ENCODE assay signal across 16 cellular contexts in genomic region chr12:51008329-51008728, GRCh38. TPM values are rescaled to one million over a fixed set of nuclear protein-coding genes. Genes with fewer than 3 reads are reported as not detected.
A peak's percentile ranks its signal among the peaks of the same experiment; 100 is the strongest.
DNase-seq lines count a peak whose midpoint lies in the region; ATAC-seq and TF ChIP-seq lines count a peak whose summit lies in the region.
"Had no signal": no experiment of that assay in that cellular context is flagged by ENCODE, and none has a peak within 500 bp of the region (broad histone marks: within the 10 kb centered on the region; RNA-seq: fewer than 3 reads in every experiment).

No MANE protein-coding gene starts in this region.

- no peak overlapping the region for H3K4me3 ChIP-seq in osteoblast (ENCODE audit: insufficient read depth, low read length)
- H3K4me3 ChIP-seq in thoracic aorta, result peak overlapping the region; percentile 49
- H3K4me3 ChIP-seq: esophagus squamous epithelium, GM23248, transverse colon had no signal

- no peak for ATAC-seq in thoracic aorta (ENCODE audit: insufficient number of reproducible peaks, low FRiP score, low read depth)

- H3K4me3 Mint-ChIP-seq in activated CD4-positive, alpha-beta memory T cell treated with anti-CD3 and anti-CD28 coated beads for 36 hours, result no peak overlapping the region
- H3K4me3 Mint-ChIP-seq in activated CD4-positive, alpha-beta memory T cell treated with anti-CD3 and anti-CD28 coated beads, Interleukin-2, amount 10 ng/mL, durations not matched to agents 7 days and 5 days, result no peak overlapping the region

- peaks cover 7% of the 10 kb centered on the region for H4K20me1 ChIP-seq in osteoblast (ENCODE audit: insufficient read depth, low read length)

- H3K4me1 ChIP-seq in osteoblast (ENCODE audit: insufficient read depth, low read length) (peaks cover 10% of the 10 kb centered on the region), thoracic aorta (ENCODE audit: control insufficient read depth in 1 of 2, low read depth in 2 of 2) (peaks cover 27 to 35% of the 10 kb centered on the region in 2 donors)

- peaks cover 42% of the 10 kb centered on the region for H3K4me1 Mint-ChIP-seq in activated CD4-positive, alpha-beta memory T cell treated with anti-CD3 and anti-CD28 coated beads for 36 hours (ENCODE audit: low read depth)
- peaks cover 22% of the 10 kb centered on the region for H3K4me1 Mint-ChIP-seq in activated CD4-positive, alpha-beta memory T cell treated with anti-CD3 and anti-CD28 coated beads, Interleukin-2, amount 10 ng/mL, durations not matched to agents 7 days and 5 days

- H3K27me3 ChIP-seq in osteoblast (ENCODE audit: insufficient read depth, low read length), result no peaks in the 10 kb centered on the region
- no peaks in the 10 kb centered on the region for H3K27me3 ChIP-seq in thoracic aorta (replicated peaks; ENCODE audit: insufficient read depth)
- H3K27me3 ChIP-seq: esophagus squamous epithelium, transverse colon had no signal

- H3K9me3 ChIP-seq in osteoblast (ENCODE audit: low read depth, low read length) (no peaks in the 10 kb centered on the region), thoracic aorta (no peaks in the 10 kb centered on the region)
- H3K9me3 ChIP-seq: esophagus squamous epithelium, SK-N-SH, transverse colon had no signal

- H3K36me3 Mint-ChIP-seq in activated CD4-positive, alpha-beta memory T cell treated with anti-CD3 and anti-CD28 coated beads for 36 hours, result peaks cover 28% of the 10 kb centered on the region
- peaks cover 31% of the 10 kb centered on the region for H3K36me3 Mint-ChIP-seq in activated CD4-positive, alpha-beta memory T cell treated with anti-CD3 and anti-CD28 coated beads, Interleukin-2, amount 10 ng/mL, durations not matched to agents 7 days and 5 days (ENCODE audit: low read depth)

- CTCF ChIA-PET in activated CD4-positive, alpha-beta memory T cell treated with anti-CD3 and anti-CD28 coated beads for 36 hours (lab: Charles Lee), result interaction anchor here (1.0 to 2.0 kb wide), 4 partner anchors 17 to 243 kb away, joined by 3 to 7 read pairs (median 6); partner anchors contain the start of gene SLC11A2
- CTCF ChIA-PET in activated CD4-positive, alpha-beta memory T cell treated with anti-CD3 and anti-CD28 coated beads, Interleukin-2, amount 10 ng/mL, durations not matched to agents 7 days and 5 days (lab: Charles Lee), result interaction anchor here (1.4 kb wide), 1 partner anchor 243 kb away, joined by 3 read pairs; no protein-coding TSS in a partner anchor

- peaks cover 61% of the 10 kb centered on the region for H3K79me2 ChIP-seq in osteoblast (ENCODE audit: insufficient read depth, low read length)

- DNase-seq in activated CD4-positive, alpha-beta memory T cell treated with anti-CD3 and anti-CD28 coated beads for 36 hours, result no peak
- DNase-seq in activated CD4-positive, alpha-beta memory T cell treated with anti-CD3 and anti-CD28 coated beads, Interleukin-2, amount 10 ng/mL, durations not matched to agents 7 days and 5 days, result no peak
- DNase-seq in osteoblast (ENCODE audit: insufficient read length, low spot score, missing footprints) (no peak), thoracic aorta (ENCODE audit: low spot score) (no peak), NCI-H1694 (lab: John Stamatoyannopoulos, UW) (no peak), anterior cingulate cortex (lab: John Stamatoyannopoulos, UW) (no peak)
- no peak for DNase-seq in activated CD4-positive, alpha-beta T cell treated with anti-CD3 and anti-CD28 coated beads, Interleukin-2, amount 50 U/mL, for 48 hours
- DNase-seq: 8988T, dermis blood vessel endothelial cell, esophagus squamous epithelium, GM23248, NCI-H2081, SK-N-SH had no signal

- no peak for TF ChIP-seq CTCF in osteoblast (IDR thresholded peaks at IDR 0.05; ENCODE audit: extremely low read depth, low read depth, low read length)
- TF ChIP-seq CTCF in thoracic aorta (IDR thresholded peaks at IDR 0.05), result no peak

- H3K27ac Mint-ChIP-seq in activated CD4-positive, alpha-beta memory T cell treated with anti-CD3 and anti-CD28 coated beads for 36 hours, result peak overlapping the region; percentile 34
- H3K27ac Mint-ChIP-seq in activated CD4-positive, alpha-beta memory T cell treated with anti-CD3 and anti-CD28 coated beads, Interleukin-2, amount 10 ng/mL, durations not matched to agents 7 days and 5 days, result no peak overlapping the region

- intact Hi-C loops in activated CD4-positive, alpha-beta memory T cell treated with anti-CD3 and anti-CD28 coated beads for 36 hours (cut with micrococcal nuclease), result no loop called here

- no peak overlapping the region for H2AFZ ChIP-seq in osteoblast (ENCODE audit: low read length)
- H2AFZ ChIP-seq: GM23248 had no signal

- H3K4me2 ChIP-seq in osteoblast (ENCODE audit: insufficient read depth, low read length), result no peak overlapping the region
- H3K4me2 ChIP-seq: SK-N-SH had no signal

- no peaks in the 10 kb centered on the region for H3K27me3 Mint-ChIP-seq in activated CD4-positive, alpha-beta memory T cell treated with anti-CD3 and anti-CD28 coated beads for 36 hours
- H3K27me3 Mint-ChIP-seq in activated CD4-positive, alpha-beta memory T cell treated with anti-CD3 and anti-CD28 coated beads, Interleukin-2, amount 10 ng/mL, durations not matched to agents 7 days and 5 days, result no peaks in the 10 kb centered on the region

- H3K36me3 ChIP-seq in osteoblast (ENCODE audit: insufficient read depth, low read length) (peaks cover 40% of the 10 kb centered on the region), thoracic aorta (peaks cover 13% of the 10 kb centered on the region)

- POLR2A ChIA-PET in activated CD4-positive, alpha-beta memory T cell treated with anti-CD3 and anti-CD28 coated beads for 36 hours (lab: Charles Lee), result interaction anchor here (1.3 to 1.4 kb wide), 2 partner anchors 16 to 18 kb away, joined by 5 to 8 read pairs; partner anchors contain the start of gene SLC11A2
- POLR2A ChIA-PET in activated CD4-positive, alpha-beta memory T cell treated with anti-CD3 and anti-CD28 coated beads, Interleukin-2, amount 10 ng/mL, durations not matched to agents 7 days and 5 days (lab: Charles Lee), result interaction anchor here (3.8 kb wide), 1 partner anchor 18 kb away, joined by 22 read pairs; the partner anchor contains the start of gene SLC11A2

- H3K27ac ChIP-seq in angular gyrus (ENCODE audit: low read depth, low read length), result peak overlapping the region; percentile 63
- H3K27ac ChIP-seq in osteoblast (ENCODE audit: low read depth, low read length), result peak overlapping the region; percentile 71
- peak overlapping the region; percentile 30 to 60 for H3K27ac ChIP-seq in thoracic aorta
- H3K27ac ChIP-seq: GM23248 had no signal

- H3K9me3 Mint-ChIP-seq in activated CD4-positive, alpha-beta memory T cell treated with anti-CD3 and anti-CD28 coated beads for 36 hours, result no peaks in the 10 kb centered on the region
- no peaks in the 10 kb centered on the region for H3K9me3 Mint-ChIP-seq in activated CD4-positive, alpha-beta memory T cell treated with anti-CD3 and anti-CD28 coated beads, Interleukin-2, amount 10 ng/mL, durations not matched to agents 7 days and 5 days
- H3K9me3 Mint-ChIP-seq: activated naive CD4-positive, alpha-beta T cell treated with anti-CD3 and anti-CD28 coated beads for 36 hours had no signal

RNA-seq across cellular contexts. Expression of gene SLC11A2, which starts 17.9 kb away (rescaled TPM):
- 10 to 100 TPM; 41.4 to 41.6 TPM for total RNA-seq in activated CD4-positive, alpha-beta memory T cell treated with anti-CD3 and anti-CD28 coated beads for 36 hours
- 10 to 100 TPM; 35.0 to 36.4 TPM for total RNA-seq in activated CD4-positive, alpha-beta memory T cell treated with anti-CD3 and anti-CD28 coated beads, Interleukin-2, amount 10 ng/mL, durations not matched to agents 7 days and 5 days
- total RNA-seq in osteoblast (64.4 and 80.7 TPM in 2 replicates), thoracic aorta (10 to 100 TPM; 61.6 to 82.3 TPM)

RNA-seq across cellular contexts. Expression of gene LETMD1, which starts 39.8 kb away (rescaled TPM):
- 10 to 100 TPM; 79.8 to 84.0 TPM for total RNA-seq in activated CD4-positive, alpha-beta memory T cell treated with anti-CD3 and anti-CD28 coated beads for 36 hours
- 10 to 100 TPM; 92.1 to 93.9 TPM for total RNA-seq in activated CD4-positive, alpha-beta memory T cell treated with anti-CD3 and anti-CD28 coated beads, Interleukin-2, amount 10 ng/mL, durations not matched to agents 7 days and 5 days
- 54.8 and 56.1 TPM in 2 replicates for total RNA-seq in osteoblast
- total RNA-seq in thoracic aorta, result 10 to 100 TPM; 42.4 to 52.1 TPM

RNA-seq across cellular contexts. Expression of gene HIGD1C, which starts 56.0 kb away (rescaled TPM):
- not detected for total RNA-seq in activated CD4-positive, alpha-beta memory T cell treated with anti-CD3 and anti-CD28 coated beads for 36 hours
- not detected for total RNA-seq in activated CD4-positive, alpha-beta memory T cell treated with anti-CD3 and anti-CD28 coated beads, Interleukin-2, amount 10 ng/mL, durations not matched to agents 7 days and 5 days
- total RNA-seq in osteoblast (not detected in 2 replicates), thoracic aorta (not detected)
- total RNA-seq: activated naive CD4-positive, alpha-beta T cell treated with anti-CD3 and anti-CD28 coated beads for 36 hours; dermis blood vessel endothelial cell; esophagus squamous epithelium; GM23248; transverse colon had no signal
